ENCODE assay signal across 1 cellular context in the genomic region with DNA sequence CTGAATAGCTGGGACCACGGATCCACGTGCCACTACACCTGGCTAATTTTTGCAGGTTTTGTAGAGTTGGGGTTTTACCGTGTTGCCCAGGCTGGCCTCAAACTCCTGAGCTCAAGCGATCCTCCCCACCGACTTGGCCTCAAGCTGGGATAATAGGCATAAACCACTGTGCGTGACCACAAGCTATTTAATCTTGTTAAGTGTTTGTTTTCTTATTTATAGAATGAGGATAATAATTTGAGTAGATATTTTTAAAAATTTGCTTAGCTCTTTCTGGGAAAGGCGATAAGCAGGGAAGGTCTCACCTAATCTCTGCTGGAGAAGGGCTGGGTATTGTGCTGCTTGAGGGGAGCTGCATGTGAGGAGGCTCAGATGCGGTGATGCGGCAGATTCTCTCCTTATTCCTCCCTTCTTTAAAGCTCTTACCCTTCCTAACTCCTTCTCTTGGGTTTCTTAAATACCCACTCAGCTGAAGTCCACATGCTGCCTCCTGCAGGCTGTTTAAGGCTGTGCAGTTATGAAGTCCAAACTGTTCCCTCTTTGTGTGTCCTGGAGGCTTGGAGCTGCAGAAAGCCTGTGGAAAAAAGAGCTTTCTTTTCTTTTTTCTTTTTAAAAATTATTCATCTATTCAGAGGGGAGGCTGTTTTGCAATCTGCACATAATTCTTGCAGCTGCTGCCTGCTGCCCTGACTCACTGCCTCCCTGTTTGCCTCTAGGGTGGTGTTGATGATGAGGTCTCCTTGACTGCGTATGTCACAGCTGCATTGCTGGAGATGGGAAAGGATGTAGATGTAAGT.
TF ChIP-seq lines count a peak whose summit lies in the region.

No MANE protein-coding gene starts in this region.

TF ChIP-seq in HCT116, 20 proteins besides CTCF, POLR2A, EP300 and RAD21 (continued from another document):
- no peak for TF ChIP-seq SRF (IDR thresholded peaks at IDR 0.05; ENCODE audit: low read depth)
- TF ChIP-seq SP1 (IDR thresholded peaks at IDR 0.05; ENCODE audit: low read depth) = no peak
- TF ChIP-seq, protein P1, sequence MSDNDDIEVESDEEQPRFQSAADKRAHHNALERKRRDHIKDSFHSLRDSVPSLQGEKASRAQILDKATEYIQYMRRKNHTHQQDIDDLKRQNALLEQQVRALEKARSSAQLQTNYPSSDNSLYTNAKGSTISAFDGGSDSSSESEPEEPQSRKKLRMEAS (IDR thresholded peaks at IDR 0.05) = no peak
- TF ChIP-seq ELF1 (IDR thresholded peaks at IDR 0.05; ENCODE audit: borderline replicate concordance, low read depth) = no peak
- no peak for TF ChIP-seq ZFX (IDR thresholded peaks at IDR 0.05)
